Comparison of ENCODE assay signal across 8 cellular contexts in genomic region chr19:18112989-18113478, GRCh38. TPM values are rescaled to one million over a fixed set of nuclear protein-coding genes. Genes with fewer than 3 reads are reported as not detected.
DNase-seq lines count a peak whose midpoint lies in the region; ATAC-seq and TF ChIP-seq lines count a peak whose summit lies in the region.

No MANE protein-coding gene starts in this region.

- no peak overlapping the region for H3K27ac ChIP-seq in thoracic aorta

- DNase-seq in DMS79 (lab: John Stamatoyannopoulos, UW) (peak; percentile 39), LoVo (ENCODE audit: low spot score) (peak; percentile 62), SHP77 treated with DMSO at 0.1 percent for 48 hours (lab: John Stamatoyannopoulos, UW) (peak; percentile 29), fibroblast of the conjunctiva (ENCODE audit: low read depth) (peak; percentile 70), nucleus accumbens (lab: John Stamatoyannopoulos, UW) (peak in 55 of 56 donors; percentile 14 to 91 (median 76)), thoracic aorta (ENCODE audit: low spot score) (no peak)
- DNase-seq in activated effector memory CD4-positive, alpha-beta T cell treated with Interleukin-2 at 50 U/mL for 16 hours: peak; percentile 70

- peaks cover 11 to 27% of the 10 kb centered on the region in 2 donors for H3K4me1 ChIP-seq in thoracic aorta (ENCODE audit: control insufficient read depth in 1 of 2, low read depth in 2 of 2)

- no peaks in the 10 kb centered on the region for H3K9me3 ChIP-seq in thoracic aorta

- TF ChIP-seq CTCF in thoracic aorta (IDR thresholded peaks at IDR 0.05): peak; percentile 75

- ATAC-seq in thoracic aorta (ENCODE audit: insufficient number of reproducible peaks, low FRiP score, low read depth): no peak
- no peak for ATAC-seq in HG03097 (IDR thresholded peaks at IDR 0.05; ENCODE audit: low FRiP score, unreplicated experiment)

- no peak overlapping the region for H3K4me3 ChIP-seq in thoracic aorta

- H3K36me3 ChIP-seq in thoracic aorta: no peaks in the 10 kb centered on the region

- no peaks in the 10 kb centered on the region for H3K27me3 ChIP-seq in thoracic aorta (replicated peaks; ENCODE audit: insufficient read depth)

RNA-seq across cellular contexts. Expression of gene MAST3, which starts 15.5 kb away (rescaled TPM):
- 10 to 100 TPM; 18.7 to 27.8 TPM for total RNA-seq in thoracic aorta

RNA-seq across cellular contexts. Expression of gene IL12RB1, which starts 26.3 kb away (rescaled TPM):
- 1 to 10 TPM; 1.6 to 5.4 TPM for total RNA-seq in thoracic aorta

RNA-seq across cellular contexts. Expression of gene PIK3R2, which starts 39.9 kb away (rescaled TPM):
- 10 to 100 TPM; 14.3 to 15.8 TPM for total RNA-seq in thoracic aorta
